ENCODE assay signal across 20 cellular contexts in genomic region chr2:134307334-134307733, GRCh38. TPM values are rescaled to one million over a fixed set of nuclear protein-coding genes. Genes with fewer than 3 reads are reported as not detected.
A peak's percentile ranks its signal among the peaks of the same experiment; 100 is the strongest.
DNase-seq lines count a peak whose midpoint lies in the region; ATAC-seq and TF ChIP-seq lines count a peak whose summit lies in the region.
"Had no signal": no experiment of that assay in that cellular context is flagged by ENCODE, and none has a peak within 500 bp of the region (broad histone marks: within the 10 kb centered on the region; RNA-seq: fewer than 3 reads in every experiment).

No MANE protein-coding gene starts in this region.

- intact Hi-C loops in Caco-2 (cut with micrococcal nuclease; ENCODE audit: unreplicated experiment), result no loop called here

- H3K4me3 ChIP-seq in BLaER1 (no peak overlapping the region), astrocyte of the cerebellum (ENCODE audit: low read depth, low read length) (no peak overlapping the region), Caco-2 (ENCODE audit: low read depth, low read length) (no peak overlapping the region)
- H3K4me3 ChIP-seq: gastroesophageal sphincter, SJCRH30, vagina had no signal

- no peak for TF ChIP-seq CTCF in astrocyte of the cerebellum (IDR thresholded peaks at IDR 0.05; ENCODE audit: low read depth, low read length, missing control alignments)
- no peak for TF ChIP-seq CTCF in mesothelial cell of epicardium (IDR thresholded peaks at IDR 0.05; ENCODE audit: unreplicated experiment)
- no peak for TF ChIP-seq CTCF in Caco-2 (IDR thresholded peaks at IDR 0.05; ENCODE audit: insufficient read depth in 1 of 2, low read depth in 1 of 2, low read length in 1 of 2, severe bottlenecking in 1 of 2, unreplicated experiment in 1 of 2)

- H3K27me3 ChIP-seq in BLaER1, result no peaks in the 10 kb centered on the region
- no peaks in the 10 kb centered on the region for H3K27me3 ChIP-seq in Caco-2 (replicated peaks; ENCODE audit: control insufficient read depth, insufficient read depth, low read length)
- H3K27me3 ChIP-seq: gastroesophageal sphincter, SJCRH30, vagina had no signal

- ATAC-seq in GM18858 (IDR thresholded peaks at IDR 0.05; ENCODE audit: unreplicated experiment) (no peak), HG02642 (IDR thresholded peaks at IDR 0.05; ENCODE audit: poor library complexity, unreplicated experiment) (no peak)
- ATAC-seq: CD8-positive, alpha-beta T cell; gastroesophageal sphincter; PC-3 had no signal

- H3K4me1 ChIP-seq in BLaER1 (peaks cover 80% of the 10 kb centered on the region), Caco-2 (no peaks in the 10 kb centered on the region)
- H3K4me1 ChIP-seq: SJCRH30 had no signal

- DNase-seq in NCI-H2227 treated with DMSO at 0.1 percent for 48 hours (lab: John Stamatoyannopoulos, UW) (peak; percentile 48), astrocyte of the cerebellum (ENCODE audit: low read depth) (peak; percentile 6), mesothelial cell of epicardium (ENCODE audit: low spot score in 2 of 2, unreplicated experiment in 2 of 2) (no peak), DMS114 treated with DMSO at 0.1 percent for 48 hours (lab: John Stamatoyannopoulos, UW; ENCODE audit: unreplicated experiment) (no peak), Caco-2 (no peak)
- DNase-seq: CD8-positive, alpha-beta T cell; DMS79 treated with DMSO at 0.1 percent for 48 hours; erythroblast; NCI-H1105 treated with DMSO at 0.1 percent for 48 hours; NCI-H2171; PC-3; SJCRH30; substantia nigra; T-helper 2 cell had no signal

- H3K9me3 Mint-ChIP-seq in mesothelial cell of epicardium (peaks cover 8% of the 10 kb centered on the region), Caco-2 (ENCODE audit: unreplicated experiment) (no peaks in the 10 kb centered on the region)
- H3K9me3 Mint-ChIP-seq: dendritic cell treated with granulocyte-macrophage colony-stimulating factor and Interleukin-4, amounts not matched to agents 40 ng/mL and 50 ng/mL, for 4 days had no signal

- H3K36me3 ChIP-seq in BLaER1 (peaks cover 56% of the 10 kb centered on the region), Caco-2 (ENCODE audit: control insufficient read depth, insufficient read depth, low read length) (no peaks in the 10 kb centered on the region)
- H3K36me3 ChIP-seq: gastroesophageal sphincter, vagina had no signal

- H3K4me1 Mint-ChIP-seq in mesothelial cell of epicardium, result peaks cover 7% of the 10 kb centered on the region
- H3K4me1 Mint-ChIP-seq in Caco-2 (ENCODE audit: low read depth, unreplicated experiment), result no peaks in the 10 kb centered on the region

- 0 out of 2 replicates have a peak overlapping the region, but pooled peaks have one; percentile 15 for H3K9ac ChIP-seq in BLaER1

- peaks cover 6% of the 10 kb centered on the region; the same call in 1 of the 2 replicates for H4K20me1 ChIP-seq in BLaER1

- BruUV-seq in Caco-2 (replicated peaks; lab: Mats Ljungman, UMichigan), result no TSS peak

- H3K9me3 ChIP-seq in BLaER1 (peaks cover 19% of the 10 kb centered on the region), Caco-2 (no peaks in the 10 kb centered on the region)
- H3K9me3 ChIP-seq: gastroesophageal sphincter, SJCRH30, vagina had no signal

- H3K4me2 ChIP-seq in BLaER1, result peak overlapping the region; percentile 64

- CTCF ChIA-PET in Caco-2 (lab: Charles Lee), result no interaction called here

- H3K4me3 Mint-ChIP-seq in mesothelial cell of epicardium, result no peak overlapping the region
- no peak overlapping the region for H3K4me3 Mint-ChIP-seq in Caco-2 (ENCODE audit: unreplicated experiment)
- H3K4me3 Mint-ChIP-seq: CD8-positive, alpha-beta T cell; dendritic cell treated with granulocyte-macrophage colony-stimulating factor and Interleukin-4, amounts not matched to agents 40 ng/mL and 50 ng/mL, for 4 days had no signal

- no peaks in the 10 kb centered on the region for H3K27me3 Mint-ChIP-seq in mesothelial cell of epicardium (ENCODE audit: low read depth)
- H3K27me3 Mint-ChIP-seq in Caco-2 (ENCODE audit: insufficient read depth, unreplicated experiment), result no peaks in the 10 kb centered on the region
- H3K27me3 Mint-ChIP-seq: dendritic cell treated with granulocyte-macrophage colony-stimulating factor and Interleukin-4, amounts not matched to agents 40 ng/mL and 50 ng/mL, for 4 days had no signal

- H3K36me3 Mint-ChIP-seq in mesothelial cell of epicardium (peaks cover 5% of the 10 kb centered on the region), Caco-2 (ENCODE audit: insufficient read depth, unreplicated experiment) (no peaks in the 10 kb centered on the region)

- POLR2A ChIA-PET in Caco-2 (lab: Charles Lee), result no interaction called here

- in situ Hi-C loops in astrocyte of the cerebellum (cut with HindIII; ENCODE audit: low sequenced_read_pairs), result no loop called here

- H3K27ac Mint-ChIP-seq in mesothelial cell of epicardium (peak overlapping the region; percentile 10), Caco-2 (ENCODE audit: unreplicated experiment) (no peak overlapping the region)
- H3K27ac Mint-ChIP-seq: dendritic cell treated with granulocyte-macrophage colony-stimulating factor and Interleukin-4, amounts not matched to agents 40 ng/mL and 50 ng/mL, for 4 days had no signal

- 0 out of 2 replicates have a peak overlapping the region, but pooled peaks have one; percentile 1 for H3K27ac ChIP-seq in BLaER1
- H3K27ac ChIP-seq: gastroesophageal sphincter, SJCRH30, vagina had no signal

RNA-seq across cellular contexts. Expression of gene MGAT5, which starts 53.5 kb away (rescaled TPM):
- total RNA-seq in mesothelial cell of epicardium, result 38.2 to 42.9 TPM (median 41.1 TPM) in 3 replicates
- total RNA-seq in Caco-2 (2022), result 21.7 and 22.1 TPM in 2 replicates

Comparison
In these comparisons a context has a peak if more than half of its experiments do, and no peak if none do; other contexts are left out.
1. DNase-seq: peak in NCI-H2227 treated with DMSO at 0.1 percent for 48 hours (single experiment) and astrocyte of the cerebellum (single experiment); none in mesothelial cell of epicardium (0 of 2), DMS114 treated with DMSO at 0.1 percent for 48 hours (single experiment) and Caco-2 (0 of 2).